ENCODE assay signal across 1 cellular context in genomic region chr1:93827633-93828436, GRCh38.
TF ChIP-seq lines count a peak whose summit lies in the region.

No MANE protein-coding gene starts in this region.

TF ChIP-seq in HepG2, 621 proteins besides CTCF, POLR2A, EP300 and RAD21 (continued from another document and continues in another):
- TF ChIP-seq ZNF281 (CRISPR knock-in tag; IDR thresholded peaks at IDR 0.05; ENCODE audit: borderline replicate concordance) (peak; percentile 56; the same call in 1 of the 2 replicates), ELF1 (CRISPR knock-in tag; IDR thresholded peaks at IDR 0.05) (no peak), ZNF326 (CRISPR knock-in tag; IDR thresholded peaks at IDR 0.05; ENCODE audit: borderline replicate concordance) (no peak), ZNF562 (CRISPR knock-in tag; IDR thresholded peaks at IDR 0.05; ENCODE audit: borderline replicate concordance) (no peak), ZNF432 (CRISPR knock-in tag; IDR thresholded peaks at IDR 0.05; ENCODE audit: borderline replicate concordance) (no peak), MIER3 (CRISPR knock-in tag; IDR thresholded peaks at IDR 0.05; ENCODE audit: borderline replicate concordance) (peak; percentile 78; the same call in 1 of the 2 replicates), NFIC (IDR thresholded peaks at IDR 0.05; ENCODE audit: low read length) (no peak), TGIF2 (CRISPR knock-in tag; IDR thresholded peaks at IDR 0.05) (no peak), CCDC6 (CRISPR knock-in tag; IDR thresholded peaks at IDR 0.05) (peak; percentile 67; the same call in 1 of the 2 replicates), ZNF546 (CRISPR knock-in tag; conservative IDR thresholded peaks at IDR 0.05) (no peak), ZNF335 (CRISPR knock-in tag; IDR thresholded peaks at IDR 0.05) (peak; percentile 48; the same call in 1 of the 2 replicates), LCORL (IDR thresholded peaks at IDR 0.05) (no peak), LCORL (CRISPR knock-in tag; IDR thresholded peaks at IDR 0.05) (no peak), ZNF766 (CRISPR knock-in tag; IDR thresholded peaks at IDR 0.05; ENCODE audit: borderline replicate concordance) (0 out of 2 replicates have a peak, but pooled peaks have one; percentile 26), MXD4 (CRISPR knock-in tag; IDR thresholded peaks at IDR 0.05) (no peak), CBX2 (IDR thresholded peaks at IDR 0.05; ENCODE audit: low read depth, low read length) (no peak), CBX2 (CRISPR knock-in tag; IDR thresholded peaks at IDR 0.05; ENCODE audit: low read depth) (no peak), PCBP1 (IDR thresholded peaks at IDR 0.05; ENCODE audit: borderline replicate concordance, low read depth, low read length) (no peak), REXO4 (CRISPR knock-in tag; IDR thresholded peaks at IDR 0.05; ENCODE audit: borderline replicate concordance) (no peak), ZNF318 (CRISPR knock-in tag; IDR thresholded peaks at IDR 0.05) (no peak), SRSF1 (optimal IDR thresholded peaks at IDR 0.05; ENCODE audit: low read depth, low read length) (no peak), ZNF747 (CRISPR knock-in tag; IDR thresholded peaks at IDR 0.05; ENCODE audit: borderline replicate concordance) (peak; percentile 83; the same call in 1 of the 2 replicates), ZNF33B (CRISPR knock-in tag; IDR thresholded peaks at IDR 0.05) (no peak), ZNF607 (CRISPR knock-in tag; IDR thresholded peaks at IDR 0.05; ENCODE audit: borderline replicate concordance) (peak; percentile 60; the same call in 1 of the 2 replicates), YY1 (IDR thresholded peaks at IDR 0.05; ENCODE audit: insufficient read depth, insufficient replicate concordance, low read depth, low read length) (no peak), ZFP41 (CRISPR knock-in tag; IDR thresholded peaks at IDR 0.05; ENCODE audit: borderline replicate concordance) (no peak), MTF1 (CRISPR knock-in tag; IDR thresholded peaks at IDR 0.05) (no peak), ZNF781 (CRISPR knock-in tag; IDR thresholded peaks at IDR 0.05; ENCODE audit: borderline replicate concordance, not compliant biosample characterization) (no peak), ZNF616 (CRISPR knock-in tag; IDR thresholded peaks at IDR 0.05; ENCODE audit: low read depth) (no peak), GPN1 (CRISPR knock-in tag; IDR thresholded peaks at IDR 0.05; ENCODE audit: borderline replicate concordance) (no peak), ATF2 (CRISPR knock-in tag; IDR thresholded peaks at IDR 0.05) (peak; percentile 79), ZBTB3 (CRISPR knock-in tag; IDR thresholded peaks at IDR 0.05; ENCODE audit: borderline replicate concordance, low read depth) (0 out of 2 replicates have a peak, but pooled peaks have one; percentile 79), SMARCE1 (IDR thresholded peaks at IDR 0.05; ENCODE audit: borderline replicate concordance) (no peak), FOXC1 (CRISPR knock-in tag; IDR thresholded peaks at IDR 0.05; ENCODE audit: borderline replicate concordance) (peak; percentile 58; the same call in 1 of the 2 replicates), MEIS1 (CRISPR knock-in tag; IDR thresholded peaks at IDR 0.05; ENCODE audit: borderline replicate concordance) (no peak), SP140L (CRISPR knock-in tag; IDR thresholded peaks at IDR 0.05; ENCODE audit: borderline replicate concordance) (no peak), SALL1 (CRISPR knock-in tag; IDR thresholded peaks at IDR 0.05) (peak; percentile 99), ZNF430 (CRISPR knock-in tag; IDR thresholded peaks at IDR 0.05) (peak; percentile 56; the same call in 1 of the 2 replicates), MYNN (CRISPR knock-in tag; IDR thresholded peaks at IDR 0.05; ENCODE audit: low read depth) (no peak), ZNF251 (CRISPR knock-in tag; IDR thresholded peaks at IDR 0.05) (no peak), ZKSCAN1 (IDR thresholded peaks at IDR 0.05; ENCODE audit: low read length) (peak; percentile 18; the same call in 1 of the 2 replicates), ARID3A (IDR thresholded peaks at IDR 0.05; ENCODE audit: low read depth, low read length) (peak; percentile 96)
- TF ChIP-seq, protein P1, sequence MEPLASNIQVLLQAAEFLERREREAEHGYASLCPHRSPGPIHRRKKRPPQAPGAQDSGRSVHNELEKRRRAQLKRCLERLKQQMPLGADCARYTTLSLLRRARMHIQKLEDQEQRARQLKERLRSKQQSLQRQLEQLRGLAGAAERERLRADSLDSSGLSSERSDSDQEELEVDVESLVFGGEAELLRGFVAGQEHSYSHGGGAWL (CRISPR knock-in tag; IDR thresholded peaks at IDR 0.05): no peak
- TF ChIP-seq, protein P2, sequence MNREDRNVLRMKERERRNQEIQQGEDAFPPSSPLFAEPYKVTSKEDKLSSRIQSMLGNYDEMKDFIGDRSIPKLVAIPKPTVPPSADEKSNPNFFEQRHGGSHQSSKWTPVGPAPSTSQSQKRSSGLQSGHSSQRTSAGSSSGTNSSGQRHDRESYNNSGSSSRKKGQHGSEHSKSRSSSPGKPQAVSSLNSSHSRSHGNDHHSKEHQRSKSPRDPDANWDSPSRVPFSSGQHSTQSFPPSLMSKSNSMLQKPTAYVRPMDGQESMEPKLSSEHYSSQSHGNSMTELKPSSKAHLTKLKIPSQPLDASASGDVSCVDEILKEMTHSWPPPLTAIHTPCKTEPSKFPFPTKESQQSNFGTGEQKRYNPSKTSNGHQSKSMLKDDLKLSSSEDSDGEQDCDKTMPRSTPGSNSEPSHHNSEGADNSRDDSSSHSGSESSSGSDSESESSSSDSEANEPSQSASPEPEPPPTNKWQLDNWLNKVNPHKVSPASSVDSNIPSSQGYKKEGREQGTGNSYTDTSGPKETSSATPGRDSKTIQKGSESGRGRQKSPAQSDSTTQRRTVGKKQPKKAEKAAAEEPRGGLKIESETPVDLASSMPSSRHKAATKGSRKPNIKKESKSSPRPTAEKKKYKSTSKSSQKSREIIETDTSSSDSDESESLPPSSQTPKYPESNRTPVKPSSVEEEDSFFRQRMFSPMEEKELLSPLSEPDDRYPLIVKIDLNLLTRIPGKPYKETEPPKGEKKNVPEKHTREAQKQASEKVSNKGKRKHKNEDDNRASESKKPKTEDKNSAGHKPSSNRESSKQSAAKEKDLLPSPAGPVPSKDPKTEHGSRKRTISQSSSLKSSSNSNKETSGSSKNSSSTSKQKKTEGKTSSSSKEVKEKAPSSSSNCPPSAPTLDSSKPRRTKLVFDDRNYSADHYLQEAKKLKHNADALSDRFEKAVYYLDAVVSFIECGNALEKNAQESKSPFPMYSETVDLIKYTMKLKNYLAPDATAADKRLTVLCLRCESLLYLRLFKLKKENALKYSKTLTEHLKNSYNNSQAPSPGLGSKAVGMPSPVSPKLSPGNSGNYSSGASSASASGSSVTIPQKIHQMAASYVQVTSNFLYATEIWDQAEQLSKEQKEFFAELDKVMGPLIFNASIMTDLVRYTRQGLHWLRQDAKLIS (CRISPR knock-in tag; IDR thresholded peaks at IDR 0.05): no peak
- TF ChIP-seq, protein P3, sequence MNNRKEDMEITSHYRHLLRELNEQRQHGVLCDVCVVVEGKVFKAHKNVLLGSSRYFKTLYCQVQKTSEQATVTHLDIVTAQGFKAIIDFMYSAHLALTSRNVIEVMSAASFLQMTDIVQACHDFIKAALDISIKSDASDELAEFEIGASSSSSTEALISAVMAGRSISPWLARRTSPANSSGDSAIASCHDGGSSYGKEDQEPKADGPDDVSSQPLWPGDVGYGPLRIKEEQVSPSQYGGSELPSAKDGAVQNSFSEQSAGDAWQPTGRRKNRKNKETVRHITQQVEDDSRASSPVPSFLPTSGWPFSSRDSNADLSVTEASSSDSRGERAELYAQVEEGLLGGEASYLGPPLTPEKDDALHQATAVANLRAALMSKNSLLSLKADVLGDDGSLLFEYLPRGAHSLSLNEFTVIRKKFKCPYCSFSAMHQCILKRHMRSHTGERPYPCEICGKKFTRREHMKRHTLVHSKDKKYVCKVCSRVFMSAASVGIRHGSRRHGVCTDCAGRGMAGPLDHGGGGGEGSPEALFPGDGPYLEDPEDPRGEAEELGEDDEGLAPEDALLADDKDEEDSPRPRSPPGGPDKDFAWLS (CRISPR knock-in tag; IDR thresholded peaks at IDR 0.05; ENCODE audit: borderline replicate concordance): no peak
